In the genomic region with DNA sequence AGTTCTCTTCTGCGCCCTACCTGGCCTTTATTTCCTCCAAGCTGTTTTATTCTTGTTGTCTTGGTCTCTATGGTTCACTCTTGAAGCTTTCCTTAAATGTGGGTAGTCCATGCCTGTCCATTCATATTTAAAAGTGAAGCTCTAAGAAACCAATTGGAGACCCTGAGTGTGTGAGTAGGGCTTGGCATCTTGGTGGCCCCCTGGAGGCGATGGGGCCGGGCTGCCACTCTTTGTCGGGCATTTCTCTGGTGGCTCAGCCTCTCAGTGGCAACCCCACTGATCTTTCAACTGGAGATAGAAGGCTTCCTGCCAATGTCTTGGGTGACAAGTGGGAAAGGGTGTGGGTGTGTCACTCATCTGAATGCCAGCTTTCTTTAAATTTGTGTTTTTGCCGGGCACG, we compare ENCODE assay signal across 3 cellular contexts.
TF ChIP-seq lines count a peak whose summit lies in the region.

No MANE protein-coding gene starts in this region.

TF ChIP-seq in SK-N-SH, 30 proteins besides CTCF, POLR2A, EP300 and RAD21:
- TF ChIP-seq, protein P1, sequence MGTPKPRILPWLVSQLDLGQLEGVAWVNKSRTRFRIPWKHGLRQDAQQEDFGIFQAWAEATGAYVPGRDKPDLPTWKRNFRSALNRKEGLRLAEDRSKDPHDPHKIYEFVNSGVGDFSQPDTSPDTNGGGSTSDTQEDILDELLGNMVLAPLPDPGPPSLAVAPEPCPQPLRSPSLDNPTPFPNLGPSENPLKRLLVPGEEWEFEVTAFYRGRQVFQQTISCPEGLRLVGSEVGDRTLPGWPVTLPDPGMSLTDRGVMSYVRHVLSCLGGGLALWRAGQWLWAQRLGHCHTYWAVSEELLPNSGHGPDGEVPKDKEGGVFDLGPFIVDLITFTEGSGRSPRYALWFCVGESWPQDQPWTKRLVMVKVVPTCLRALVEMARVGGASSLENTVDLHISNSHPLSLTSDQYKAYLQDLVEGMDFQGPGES (IDR thresholded peaks at IDR 0.05; ENCODE audit: low read depth, low read length), result no peak
- TF ChIP-seq POLR2AphosphoS5 (IDR thresholded peaks at IDR 0.05; ENCODE audit: low read depth, low read length) (no peak), MAX (IDR thresholded peaks at IDR 0.05; ENCODE audit: low read depth) (no peak), NRF1 (IDR thresholded peaks at IDR 0.05; ENCODE audit: low read depth, low read length) (no peak), GABPA (IDR thresholded peaks at IDR 0.05; ENCODE audit: low read depth) (no peak), FOSL2 (IDR thresholded peaks at IDR 0.05; ENCODE audit: borderline replicate concordance, low read depth) (no peak), FOXM1 (IDR thresholded peaks at IDR 0.05; ENCODE audit: low read depth) (no peak), EZH2phosphoT487 (IDR thresholded peaks at IDR 0.05; ENCODE audit: borderline replicate concordance, low read depth) (no peak), RXRA (IDR thresholded peaks at IDR 0.05; ENCODE audit: borderline replicate concordance, low read depth) (no peak), TAF1 (IDR thresholded peaks at IDR 0.05; ENCODE audit: borderline replicate concordance, low read depth, low read length) (no peak), CHD2 (IDR thresholded peaks at IDR 0.05; ENCODE audit: low read length, partially characterized antibody) (no peak), SIN3A (IDR thresholded peaks at IDR 0.05; ENCODE audit: borderline replicate concordance, low read depth, low read length) (no peak), TCF12 (IDR thresholded peaks at IDR 0.05) (no peak)
- TF ChIP-seq, protein P2, sequence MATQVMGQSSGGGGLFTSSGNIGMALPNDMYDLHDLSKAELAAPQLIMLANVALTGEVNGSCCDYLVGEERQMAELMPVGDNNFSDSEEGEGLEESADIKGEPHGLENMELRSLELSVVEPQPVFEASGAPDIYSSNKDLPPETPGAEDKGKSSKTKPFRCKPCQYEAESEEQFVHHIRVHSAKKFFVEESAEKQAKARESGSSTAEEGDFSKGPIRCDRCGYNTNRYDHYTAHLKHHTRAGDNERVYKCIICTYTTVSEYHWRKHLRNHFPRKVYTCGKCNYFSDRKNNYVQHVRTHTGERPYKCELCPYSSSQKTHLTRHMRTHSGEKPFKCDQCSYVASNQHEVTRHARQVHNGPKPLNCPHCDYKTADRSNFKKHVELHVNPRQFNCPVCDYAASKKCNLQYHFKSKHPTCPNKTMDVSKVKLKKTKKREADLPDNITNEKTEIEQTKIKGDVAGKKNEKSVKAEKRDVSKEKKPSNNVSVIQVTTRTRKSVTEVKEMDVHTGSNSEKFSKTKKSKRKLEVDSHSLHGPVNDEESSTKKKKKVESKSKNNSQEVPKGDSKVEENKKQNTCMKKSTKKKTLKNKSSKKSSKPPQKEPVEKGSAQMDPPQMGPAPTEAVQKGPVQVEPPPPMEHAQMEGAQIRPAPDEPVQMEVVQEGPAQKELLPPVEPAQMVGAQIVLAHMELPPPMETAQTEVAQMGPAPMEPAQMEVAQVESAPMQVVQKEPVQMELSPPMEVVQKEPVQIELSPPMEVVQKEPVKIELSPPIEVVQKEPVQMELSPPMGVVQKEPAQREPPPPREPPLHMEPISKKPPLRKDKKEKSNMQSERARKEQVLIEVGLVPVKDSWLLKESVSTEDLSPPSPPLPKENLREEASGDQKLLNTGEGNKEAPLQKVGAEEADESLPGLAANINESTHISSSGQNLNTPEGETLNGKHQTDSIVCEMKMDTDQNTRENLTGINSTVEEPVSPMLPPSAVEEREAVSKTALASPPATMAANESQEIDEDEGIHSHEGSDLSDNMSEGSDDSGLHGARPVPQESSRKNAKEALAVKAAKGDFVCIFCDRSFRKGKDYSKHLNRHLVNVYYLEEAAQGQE (IDR thresholded peaks at IDR 0.05; ENCODE audit: low read depth, low read length), result no peak

TF ChIP-seq in SK-N-SH treated with all-trans-retinoic acid at 6 μM for 48 hours, 23 proteins besides CTCF, POLR2A, EP300 and RAD21:
- TF ChIP-seq ARNTL (CRISPR knock-in tag; IDR thresholded peaks at IDR 0.05; ENCODE audit: borderline replicate concordance, low read depth), result no peak
- no peak for TF ChIP-seq ZFP30 (CRISPR knock-in tag; IDR thresholded peaks at IDR 0.05)
- TF ChIP-seq, protein P3, sequence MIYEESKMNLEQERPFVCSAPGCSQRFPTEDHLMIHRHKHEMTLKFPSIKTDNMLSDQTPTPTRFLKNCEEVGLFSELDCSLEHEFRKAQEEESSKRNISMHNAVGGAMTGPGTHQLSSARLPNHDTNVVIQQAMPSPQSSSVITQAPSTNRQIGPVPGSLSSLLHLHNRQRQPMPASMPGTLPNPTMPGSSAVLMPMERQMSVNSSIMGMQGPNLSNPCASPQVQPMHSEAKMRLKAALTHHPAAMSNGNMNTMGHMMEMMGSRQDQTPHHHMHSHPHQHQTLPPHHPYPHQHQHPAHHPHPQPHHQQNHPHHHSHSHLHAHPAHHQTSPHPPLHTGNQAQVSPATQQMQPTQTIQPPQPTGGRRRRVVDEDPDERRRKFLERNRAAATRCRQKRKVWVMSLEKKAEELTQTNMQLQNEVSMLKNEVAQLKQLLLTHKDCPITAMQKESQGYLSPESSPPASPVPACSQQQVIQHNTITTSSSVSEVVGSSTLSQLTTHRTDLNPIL (CRISPR knock-in tag; IDR thresholded peaks at IDR 0.05; ENCODE audit: low read depth), result no peak
- TF ChIP-seq, protein P4, sequence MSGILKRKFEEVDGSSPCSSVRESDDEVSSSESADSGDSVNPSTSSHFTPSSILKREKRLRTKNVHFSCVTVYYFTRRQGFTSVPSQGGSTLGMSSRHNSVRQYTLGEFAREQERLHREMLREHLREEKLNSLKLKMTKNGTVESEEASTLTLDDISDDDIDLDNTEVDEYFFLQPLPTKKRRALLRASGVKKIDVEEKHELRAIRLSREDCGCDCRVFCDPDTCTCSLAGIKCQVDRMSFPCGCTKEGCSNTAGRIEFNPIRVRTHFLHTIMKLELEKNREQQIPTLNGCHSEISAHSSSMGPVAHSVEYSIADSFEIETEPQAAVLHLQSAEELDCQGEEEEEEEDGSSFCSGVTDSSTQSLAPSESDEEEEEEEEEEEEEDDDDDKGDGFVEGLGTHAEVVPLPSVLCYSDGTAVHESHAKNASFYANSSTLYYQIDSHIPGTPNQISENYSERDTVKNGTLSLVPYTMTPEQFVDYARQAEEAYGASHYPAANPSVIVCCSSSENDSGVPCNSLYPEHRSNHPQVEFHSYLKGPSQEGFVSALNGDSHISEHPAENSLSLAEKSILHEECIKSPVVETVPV (CRISPR knock-in tag; IDR thresholded peaks at IDR 0.05), result no peak

TF ChIP-seq in HCT116, 20 proteins besides CTCF, POLR2A, EP300 and RAD21:
- TF ChIP-seq EZH2 (IDR thresholded peaks at IDR 0.05) (no peak), FOSL1 (IDR thresholded peaks at IDR 0.05; ENCODE audit: low read depth) (no peak), POLR2AphosphoS5 (IDR thresholded peaks at IDR 0.05; ENCODE audit: low read depth, low read length) (no peak), ZNF274 (IDR thresholded peaks at IDR 0.05; ENCODE audit: low read depth, low read length) (no peak), EZH2phosphoT487 (IDR thresholded peaks at IDR 0.05; ENCODE audit: borderline replicate concordance) (no peak), ELF1 (IDR thresholded peaks at IDR 0.05; ENCODE audit: borderline replicate concordance, low read depth) (no peak), SP1 (IDR thresholded peaks at IDR 0.05; ENCODE audit: low read depth) (no peak), MAX (IDR thresholded peaks at IDR 0.05) (no peak), CEBPB (IDR thresholded peaks at IDR 0.05; ENCODE audit: low read depth) (no peak), EGR1 (IDR thresholded peaks at IDR 0.05; ENCODE audit: low read depth) (no peak), TCF7L2 (IDR thresholded peaks at IDR 0.05; ENCODE audit: borderline replicate concordance, extremely low read depth, insufficient read depth, insufficient read length) (no peak), SRF (IDR thresholded peaks at IDR 0.05; ENCODE audit: low read depth) (no peak), ATF3 (IDR thresholded peaks at IDR 0.05) (no peak), CBX3 (IDR thresholded peaks at IDR 0.05; ENCODE audit: low read depth) (no peak), SIN3A (IDR thresholded peaks at IDR 0.05; ENCODE audit: low read depth) (no peak), JUND (IDR thresholded peaks at IDR 0.05) (no peak), YY1 (IDR thresholded peaks at IDR 0.05; ENCODE audit: extremely low read depth, insufficient replicate concordance, low read depth, low read length) (no peak), ZFX (IDR thresholded peaks at IDR 0.05) (no peak)
- TF ChIP-seq, protein P5, sequence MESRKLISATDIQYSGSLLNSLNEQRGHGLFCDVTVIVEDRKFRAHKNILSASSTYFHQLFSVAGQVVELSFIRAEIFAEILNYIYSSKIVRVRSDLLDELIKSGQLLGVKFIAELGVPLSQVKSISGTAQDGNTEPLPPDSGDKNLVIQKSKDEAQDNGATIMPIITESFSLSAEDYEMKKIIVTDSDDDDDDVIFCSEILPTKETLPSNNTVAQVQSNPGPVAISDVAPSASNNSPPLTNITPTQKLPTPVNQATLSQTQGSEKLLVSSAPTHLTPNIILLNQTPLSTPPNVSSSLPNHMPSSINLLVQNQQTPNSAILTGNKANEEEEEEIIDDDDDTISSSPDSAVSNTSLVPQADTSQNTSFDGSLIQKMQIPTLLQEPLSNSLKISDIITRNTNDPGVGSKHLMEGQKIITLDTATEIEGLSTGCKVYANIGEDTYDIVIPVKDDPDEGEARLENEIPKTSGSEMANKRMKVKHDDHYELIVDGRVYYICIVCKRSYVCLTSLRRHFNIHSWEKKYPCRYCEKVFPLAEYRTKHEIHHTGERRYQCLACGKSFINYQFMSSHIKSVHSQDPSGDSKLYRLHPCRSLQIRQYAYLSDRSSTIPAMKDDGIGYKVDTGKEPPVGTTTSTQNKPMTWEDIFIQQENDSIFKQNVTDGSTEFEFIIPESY (IDR thresholded peaks at IDR 0.05; ENCODE audit: extremely low read depth, insufficient replicate concordance, low read length), result no peak
- TF ChIP-seq, protein P2 (IDR thresholded peaks at IDR 0.05; ENCODE audit: low read depth), result no peak
